In the genomic region with DNA sequence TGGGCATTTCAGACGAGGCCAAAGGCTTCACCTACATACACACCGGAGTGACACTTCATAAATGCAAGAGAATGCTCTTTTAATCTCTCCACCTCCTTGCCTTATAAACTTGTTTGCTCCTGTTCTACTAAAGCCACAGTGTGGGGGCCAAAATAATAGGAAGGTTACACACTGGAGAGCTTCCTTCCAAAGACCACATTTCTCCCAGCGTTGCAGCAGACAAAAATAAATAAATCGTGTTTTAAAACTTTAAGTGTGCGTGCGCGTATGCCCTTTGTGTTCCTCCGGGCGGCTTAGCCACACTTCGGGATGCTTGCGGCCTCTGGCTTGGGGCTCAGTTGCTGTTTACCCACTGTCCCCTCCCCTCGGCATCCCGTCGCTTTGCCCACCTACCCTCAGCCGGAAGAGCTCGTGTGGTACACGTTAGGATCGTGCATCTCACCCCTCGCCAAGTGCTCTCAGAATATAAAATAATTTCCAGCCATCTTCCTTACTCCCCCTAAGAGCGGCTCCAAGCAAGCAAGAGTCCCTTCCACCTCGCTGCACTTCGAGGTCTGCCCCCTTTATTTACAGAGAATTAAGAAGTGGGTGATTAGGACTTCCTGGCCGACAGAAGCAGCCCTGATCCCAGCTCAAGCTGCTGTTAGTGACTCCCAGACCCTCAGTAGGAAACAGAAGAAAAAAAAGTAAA, we compare ENCODE assay signal across 8 cellular contexts. TPM values are rescaled to one million over a fixed set of nuclear protein-coding genes. Genes with fewer than 3 reads are reported as not detected.
DNase-seq lines count a peak whose midpoint lies in the region; ATAC-seq and TF ChIP-seq lines count a peak whose summit lies in the region.

No MANE protein-coding gene starts in this region.

- POLR2A ChIA-PET in activated CD4-positive, alpha-beta T cell treated with anti-CD3 and anti-CD28 coated beads for 36 hours (lab: Charles Lee): no interaction called here

- peak overlapping the region; percentile 49 for H3K27ac ChIP-seq in thymus (ENCODE audit: low read depth)

- H3K4me1 Mint-ChIP-seq in activated CD4-positive, alpha-beta T cell treated with anti-CD3 and anti-CD28 coated beads for 36 hours: peaks cover 33% of the 10 kb centered on the region

- intact Hi-C loops in activated CD4-positive, alpha-beta T cell treated with anti-CD3 and anti-CD28 coated beads for 36 hours (cut with DNase I, micrococcal nuclease): no loop called here

- H3K4me3 Mint-ChIP-seq in activated CD4-positive, alpha-beta T cell treated with anti-CD3 and anti-CD28 coated beads for 36 hours: peak overlapping the region; percentile 80

- peaks cover 3% of the 10 kb centered on the region for H3K36me3 Mint-ChIP-seq in activated CD4-positive, alpha-beta T cell treated with anti-CD3 and anti-CD28 coated beads for 36 hours (ENCODE audit: low read depth)

- H3K27me3 Mint-ChIP-seq in activated CD4-positive, alpha-beta T cell treated with anti-CD3 and anti-CD28 coated beads for 36 hours: peaks cover 81% of the 10 kb centered on the region

- CTCF ChIA-PET in activated CD4-positive, alpha-beta T cell treated with anti-CD3 and anti-CD28 coated beads for 36 hours (lab: Charles Lee): no interaction called here

- in situ Hi-C loops in astrocyte of the spinal cord (cut with HindIII; ENCODE audit: low sequenced_read_pairs): no loop called here

- H3K4me3 ChIP-seq in astrocyte of the spinal cord (ENCODE audit: low read depth, low read length): peak overlapping the region; percentile 93
- H3K4me3 ChIP-seq in thymus (ENCODE audit: low read length): peak overlapping the region; percentile 53

- peaks cover 4% of the 10 kb centered on the region for H3K4me1 ChIP-seq in thymus (ENCODE audit: control insufficient read depth, insufficient read depth, low read length)

- H3K9me3 ChIP-seq in thymus (ENCODE audit: control insufficient read depth): peaks cover 2% of the 10 kb centered on the region

- peaks cover 62% of the 10 kb centered on the region for H3K27me3 ChIP-seq in thymus (ENCODE audit: control insufficient read depth, insufficient read depth)

- TF ChIP-seq CTCF in astrocyte of the spinal cord (IDR thresholded peaks at IDR 0.05; ENCODE audit: low read depth, low read length): no peak

- no peaks in the 10 kb centered on the region for H3K9me3 Mint-ChIP-seq in activated CD4-positive, alpha-beta T cell treated with anti-CD3 and anti-CD28 coated beads for 36 hours (ENCODE audit: low read depth)

- ATAC-seq in activated CD4-positive, alpha-beta T cell treated with anti-CD3 and anti-CD28 coated beads for 36 hours: no peak
- no peak for ATAC-seq in GM21723 (IDR thresholded peaks at IDR 0.05; ENCODE audit: unreplicated experiment)

- 9% methylated on average over 23 of the region's 23 CpGs for WGBS in thymus

- DNase-seq in activated CD4-positive, alpha-beta T cell treated with anti-CD3 and anti-CD28 coated beads for 36 hours: no peak
- DNase-seq in activated CD4-positive, alpha-beta T cell treated with anti-CD3 and anti-CD28 coated beads for 48 hours: no peak
- DNase-seq in astrocyte of the spinal cord (ENCODE audit: low read depth, low spot score) (peak; percentile 58), left kidney (ENCODE audit: low read depth, low spot score) (peak; percentile 66), DMS79 (lab: John Stamatoyannopoulos, UW) (no peak)
- DNase-seq in effector CD4-positive, alpha-beta T cell: no peak

- H3K27ac Mint-ChIP-seq in activated CD4-positive, alpha-beta T cell treated with anti-CD3 and anti-CD28 coated beads for 36 hours: no peak overlapping the region

- no peaks in the 10 kb centered on the region for H3K36me3 ChIP-seq in thymus (ENCODE audit: control insufficient read depth, insufficient read depth)

RNA-seq across cellular contexts. Expression of a gene that starts 3.3 kb away (rescaled TPM):
- total RNA-seq in activated CD4-positive, alpha-beta T cell treated with anti-CD3 and anti-CD28 coated beads for 36 hours: not detected
- polyA plus RNA-seq in thymus: 32.7 TPM

Comparison
In these comparisons a context has a peak if more than half of its experiments do, and no peak if none do; other contexts are left out.
1. DNase-seq: peak in astrocyte of the spinal cord (single experiment) and left kidney (single experiment); none in activated CD4-positive, alpha-beta T cell treated with anti-CD3 and anti-CD28 coated beads for 36 hours (single experiment), activated CD4-positive, alpha-beta T cell treated with anti-CD3 and anti-CD28 coated beads for 48 hours (single experiment), DMS79 (single experiment) and effector CD4-positive, alpha-beta T cell (single experiment).